1 cellular context compared by ENCODE assay signal in genomic region chr15:90101969-90102890, GRCh38.
TF ChIP-seq lines count a peak whose summit lies in the region.

Gene IDH2, minus strand, starts transcription at chr15:90102468. Its CDS starts 78 bp downstream, at chr15:90102390.

TF ChIP-seq in K562, 482 proteins besides CTCF, POLR2A, EP300 and RAD21 (continued from another document and continues in another):
- TF ChIP-seq ZNF592 (IDR thresholded peaks at IDR 0.05) (peak; percentile 32; the same call in 1 of the 2 replicates), HIVEP1 (CRISPR knock-in tag; IDR thresholded peaks at IDR 0.05) (no peak), HMGN3 (IDR thresholded peaks at IDR 0.05; ENCODE audit: borderline replicate concordance, extremely low read depth, insufficient read length, low read depth, low read length) (peak; percentile 70), RBM25 (IDR thresholded peaks at IDR 0.05; ENCODE audit: low read depth, low read length, severe bottlenecking) (peak; percentile 58), CREB3L1 (IDR thresholded peaks at IDR 0.05; ENCODE audit: borderline replicate concordance, low read depth) (peak; percentile 63; the same call in 1 of the 2 replicates), HMGXB4 (CRISPR knock-in tag; IDR thresholded peaks at IDR 0.05) (0 out of 2 replicates have a peak, but pooled peaks have one; percentile 68), KLF16 (IDR thresholded peaks at IDR 0.05) (peak; percentile 11; the same call in 1 of the 2 replicates), GMEB1 (CRISPR knock-in tag; IDR thresholded peaks at IDR 0.05) (no peak), TAF7 (tag; IDR thresholded peaks at IDR 0.05) (no peak), POLR2H (tag; IDR thresholded peaks at IDR 0.05; ENCODE audit: low read depth) (peak; percentile 79), ZBTB7A (IDR thresholded peaks at IDR 0.05; ENCODE audit: borderline replicate concordance, control insufficient read depth, low read depth, low read length) (peak; percentile 35; the same call in 1 of the 2 replicates), ETS1 (conservative IDR thresholded peaks at IDR 0.05; ENCODE audit: control insufficient read depth, low read depth, low read length) (0 out of 2 replicates have a peak, but pooled peaks have one; percentile 65), ZFX (CRISPR knock-in tag; IDR thresholded peaks at IDR 0.05) (peak; percentile 86), E2F4 (CRISPR knock-in tag; IDR thresholded peaks at IDR 0.05; ENCODE audit: low read depth) (no peak), HMBOX1 (IDR thresholded peaks at IDR 0.05) (no peak), MAFF (IDR thresholded peaks at IDR 0.05; ENCODE audit: low read length) (no peak), TCF7 (IDR thresholded peaks at IDR 0.05; ENCODE audit: borderline replicate concordance) (no peak), ZNF512 (tag; IDR thresholded peaks at IDR 0.05) (no peak), RAD51 (IDR thresholded peaks at IDR 0.05; ENCODE audit: borderline replicate concordance, low read depth) (no peak), MAZ (CRISPR knock-in tag; conservative IDR thresholded peaks at IDR 0.05 in 1 of 2, IDR thresholded peaks at IDR 0.05 in 1 of 2) (peak in 1 of 2 experiments; percentile 81; a peak in 3 of 4 replicates), CBX5 (IDR thresholded peaks at IDR 0.05; ENCODE audit: borderline replicate concordance, low read depth) (no peak), PHB2 (IDR thresholded peaks at IDR 0.05; ENCODE audit: low read depth) (no peak), HES1 (IDR thresholded peaks at IDR 0.05; ENCODE audit: low read depth) (no peak), ETV5 (CRISPR knock-in tag; IDR thresholded peaks at IDR 0.05; ENCODE audit: low read depth) (0 out of 2 replicates have a peak, but pooled peaks have one; percentile 39), ZKSCAN1 (IDR thresholded peaks at IDR 0.05; ENCODE audit: low read depth, low read length) (no peak), HNRNPK (IDR thresholded peaks at IDR 0.05; ENCODE audit: low read depth, low read length, poor library complexity, severe bottlenecking) (no peak), CCNT2 (IDR thresholded peaks at IDR 0.05; ENCODE audit: borderline replicate concordance, extremely low read depth, insufficient read length, low read depth, low read length) (peak; percentile 46), PHF8 (IDR thresholded peaks at IDR 0.05; ENCODE audit: borderline replicate concordance, low read length) (peak; percentile 97; the same call in 1 of the 2 replicates), PML (IDR thresholded peaks at IDR 0.05; ENCODE audit: low read length) (peak; percentile 40; the same call in 1 of the 2 replicates), SP2 (IDR thresholded peaks at IDR 0.05; ENCODE audit: extremely low read depth, low read depth, low read length, poor library complexity, severe bottlenecking) (no peak), EP400 (IDR thresholded peaks at IDR 0.05) (0 out of 2 replicates have a peak, but pooled peaks have one; percentile 11), GATAD2B (IDR thresholded peaks at IDR 0.05; ENCODE audit: borderline replicate concordance) (peak; percentile 76), RB1 (IDR thresholded peaks at IDR 0.05; ENCODE audit: low read depth) (peak; percentile 88), GABPA (tag; conservative IDR thresholded peaks at IDR 0.05; ENCODE audit: low read depth) (peak; percentile 38; the same call in 1 of the 2 replicates), NRF1 (conservative IDR thresholded peaks at IDR 0.05 in 1 of 2, IDR thresholded peaks at IDR 0.05 in 1 of 2) (peak; percentile 42 to 45; a peak in 3 of 4 replicates), ZNF695 (CRISPR knock-in tag; IDR thresholded peaks at IDR 0.05) (no peak), ZNF311 (CRISPR knock-in tag; IDR thresholded peaks at IDR 0.05) (no peak), CXXC5 (CRISPR knock-in tag; IDR thresholded peaks at IDR 0.05) (peak; percentile 78), ZMIZ1 (IDR thresholded peaks at IDR 0.05; ENCODE audit: low read depth in 2 of 2, low read length in 2 of 2) (peak in 1 of 2 experiments; percentile 11; a peak in 1 of 4 replicates), NCOA2 (IDR thresholded peaks at IDR 0.05; ENCODE audit: partially characterized antibody in 2 of 2) (no peak), NFIC (IDR thresholded peaks at IDR 0.05) (0 out of 2 replicates have a peak, but pooled peaks have one; percentile 11), ZNF551 (CRISPR knock-in tag; IDR thresholded peaks at IDR 0.05) (no peak), RCOR1 (IDR thresholded peaks at IDR 0.05; ENCODE audit: borderline replicate concordance in 1 of 2, low read depth in 2 of 2, low read length in 2 of 2) (0 out of 4 replicates have a peak, but pooled peaks of 1 of the 2 experiments have one; percentile 4), ATF7 (IDR thresholded peaks at IDR 0.05) (peak; percentile 36)
